Comparison of ENCODE assay signal across 8 cellular contexts in genomic region chr7:92609921-92610518, GRCh38. TPM values are rescaled to one million over a fixed set of nuclear protein-coding genes. Genes with fewer than 3 reads are reported as not detected.
A peak's percentile ranks its signal among the peaks of the same experiment; 100 is the strongest.
DNase-seq lines count a peak whose midpoint lies in the region; ATAC-seq and TF ChIP-seq lines count a peak whose summit lies in the region.

No MANE protein-coding gene starts in this region.

- no peaks in the 10 kb centered on the region for H4K20me1 ChIP-seq in neural cell (ENCODE audit: insufficient read depth)

- no peaks in the 10 kb centered on the region for H3F3A ChIP-seq in neural cell (ENCODE audit: insufficient read depth, low read length, poor library complexity, severe bottlenecking)

- H3K4me3 ChIP-seq in neural cell (ENCODE audit: low read length): no peak overlapping the region

- TF ChIP-seq CTCF in neural cell (IDR thresholded peaks at IDR 0.05; ENCODE audit: poor library complexity, severe bottlenecking): peak; percentile 52

- DNase-seq in activated CD4-positive, CD25-positive, alpha-beta regulatory T cell treated with anti-CD3 and anti-CD28 coated beads, Interleukin-2, amount 50 U/mL, for 72 hours: no peak
- DNase-seq in NCI-H2081 treated with DMSO at 0.1 percent for 48 hours (lab: John Stamatoyannopoulos, UW): peak; percentile 22
- DNase-seq in central memory CD4-positive, alpha-beta T cell: peak; percentile 13
- DNase-seq in SHP77 treated with DMSO at 0.1 percent for 48 hours (lab: John Stamatoyannopoulos, UW): no peak
- DNase-seq in stimulated activated CD4-positive, alpha-beta T cell treated with anti-CD3 and anti-CD28 coated beads, Interleukin-15, amount 100 ng/mL, for 24 hours: no peak

- H3K9me2 ChIP-seq in neural cell (ENCODE audit: insufficient read depth, low read length): no peaks in the 10 kb centered on the region

- peaks cover 9% of the 10 kb centered on the region for H3K27me3 ChIP-seq in neural cell (ENCODE audit: insufficient read depth, low read depth, low read length)

- no peak overlapping the region for H3K9ac ChIP-seq in neural cell (ENCODE audit: low read length)

- H3K36me3 ChIP-seq in neural cell (ENCODE audit: insufficient read depth, low read length): no peaks in the 10 kb centered on the region

- H3K9me3 ChIP-seq in neural cell (ENCODE audit: low read length): no peaks in the 10 kb centered on the region

- no peak for TF ChIP-seq RAD21 in neural cell (conservative IDR thresholded peaks at IDR 0.05)

- H2AFZ ChIP-seq in neural cell (ENCODE audit: low read depth, low read length): no peak overlapping the region

- H3K4me2 ChIP-seq in neural cell (ENCODE audit: low read length): no peak overlapping the region

- no peak for TF ChIP-seq EP300 in neural cell (conservative IDR thresholded peaks at IDR 0.05; ENCODE audit: poor library complexity, severe bottlenecking)

- peak; percentile 21 to 53 for ATAC-seq in activated CD4-positive, CD25-positive, alpha-beta regulatory T cell treated with anti-CD3 and anti-CD28 coated beads, Interleukin-2, amount 50 U/mL, for 24 hours
- no peak for ATAC-seq in HG02678 (IDR thresholded peaks at IDR 0.05; ENCODE audit: unreplicated experiment)

- H3K79me2 ChIP-seq in neural cell (replicated peaks; ENCODE audit: insufficient read depth, low read length): no peaks in the 10 kb centered on the region

- H3K27ac ChIP-seq in neural cell (ENCODE audit: low read length): no peak overlapping the region

TF ChIP-seq in neural cell, 6 proteins besides CTCF, POLR2A, EP300 and RAD21:
- TF ChIP-seq, protein P1, sequence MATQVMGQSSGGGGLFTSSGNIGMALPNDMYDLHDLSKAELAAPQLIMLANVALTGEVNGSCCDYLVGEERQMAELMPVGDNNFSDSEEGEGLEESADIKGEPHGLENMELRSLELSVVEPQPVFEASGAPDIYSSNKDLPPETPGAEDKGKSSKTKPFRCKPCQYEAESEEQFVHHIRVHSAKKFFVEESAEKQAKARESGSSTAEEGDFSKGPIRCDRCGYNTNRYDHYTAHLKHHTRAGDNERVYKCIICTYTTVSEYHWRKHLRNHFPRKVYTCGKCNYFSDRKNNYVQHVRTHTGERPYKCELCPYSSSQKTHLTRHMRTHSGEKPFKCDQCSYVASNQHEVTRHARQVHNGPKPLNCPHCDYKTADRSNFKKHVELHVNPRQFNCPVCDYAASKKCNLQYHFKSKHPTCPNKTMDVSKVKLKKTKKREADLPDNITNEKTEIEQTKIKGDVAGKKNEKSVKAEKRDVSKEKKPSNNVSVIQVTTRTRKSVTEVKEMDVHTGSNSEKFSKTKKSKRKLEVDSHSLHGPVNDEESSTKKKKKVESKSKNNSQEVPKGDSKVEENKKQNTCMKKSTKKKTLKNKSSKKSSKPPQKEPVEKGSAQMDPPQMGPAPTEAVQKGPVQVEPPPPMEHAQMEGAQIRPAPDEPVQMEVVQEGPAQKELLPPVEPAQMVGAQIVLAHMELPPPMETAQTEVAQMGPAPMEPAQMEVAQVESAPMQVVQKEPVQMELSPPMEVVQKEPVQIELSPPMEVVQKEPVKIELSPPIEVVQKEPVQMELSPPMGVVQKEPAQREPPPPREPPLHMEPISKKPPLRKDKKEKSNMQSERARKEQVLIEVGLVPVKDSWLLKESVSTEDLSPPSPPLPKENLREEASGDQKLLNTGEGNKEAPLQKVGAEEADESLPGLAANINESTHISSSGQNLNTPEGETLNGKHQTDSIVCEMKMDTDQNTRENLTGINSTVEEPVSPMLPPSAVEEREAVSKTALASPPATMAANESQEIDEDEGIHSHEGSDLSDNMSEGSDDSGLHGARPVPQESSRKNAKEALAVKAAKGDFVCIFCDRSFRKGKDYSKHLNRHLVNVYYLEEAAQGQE (IDR thresholded peaks at IDR 0.05; ENCODE audit: borderline replicate concordance): no peak
- TF ChIP-seq SMC3 (conservative IDR thresholded peaks at IDR 0.05; ENCODE audit: poor library complexity) (peak; percentile 49), POLR2AphosphoS5 (IDR thresholded peaks at IDR 0.05) (no peak)

RNA-seq across cellular contexts. Expression of gene FAM133B, which starts 19.8 kb away (rescaled TPM):
- 50.0 and 56.0 TPM in 2 replicates for polyA plus RNA-seq in neural cell
- polyA minus RNA-seq in neural cell: 39.2 and 50.1 TPM in 2 replicates

Comparison
In these comparisons a context has a peak if more than half of its experiments do, and no peak if none do; other contexts are left out.
1. DNase-seq: peak in NCI-H2081 treated with DMSO at 0.1 percent for 48 hours (single experiment) and central memory CD4-positive, alpha-beta T cell (single experiment); none in activated CD4-positive, CD25-positive, alpha-beta regulatory T cell treated with anti-CD3 and anti-CD28 coated beads, Interleukin-2, amount 50 U/mL, for 72 hours (single experiment), SHP77 treated with DMSO at 0.1 percent for 48 hours (single experiment) and stimulated activated CD4-positive, alpha-beta T cell treated with anti-CD3 and anti-CD28 coated beads, Interleukin-15, amount 100 ng/mL, for 24 hours (single experiment).